In the genomic region with DNA sequence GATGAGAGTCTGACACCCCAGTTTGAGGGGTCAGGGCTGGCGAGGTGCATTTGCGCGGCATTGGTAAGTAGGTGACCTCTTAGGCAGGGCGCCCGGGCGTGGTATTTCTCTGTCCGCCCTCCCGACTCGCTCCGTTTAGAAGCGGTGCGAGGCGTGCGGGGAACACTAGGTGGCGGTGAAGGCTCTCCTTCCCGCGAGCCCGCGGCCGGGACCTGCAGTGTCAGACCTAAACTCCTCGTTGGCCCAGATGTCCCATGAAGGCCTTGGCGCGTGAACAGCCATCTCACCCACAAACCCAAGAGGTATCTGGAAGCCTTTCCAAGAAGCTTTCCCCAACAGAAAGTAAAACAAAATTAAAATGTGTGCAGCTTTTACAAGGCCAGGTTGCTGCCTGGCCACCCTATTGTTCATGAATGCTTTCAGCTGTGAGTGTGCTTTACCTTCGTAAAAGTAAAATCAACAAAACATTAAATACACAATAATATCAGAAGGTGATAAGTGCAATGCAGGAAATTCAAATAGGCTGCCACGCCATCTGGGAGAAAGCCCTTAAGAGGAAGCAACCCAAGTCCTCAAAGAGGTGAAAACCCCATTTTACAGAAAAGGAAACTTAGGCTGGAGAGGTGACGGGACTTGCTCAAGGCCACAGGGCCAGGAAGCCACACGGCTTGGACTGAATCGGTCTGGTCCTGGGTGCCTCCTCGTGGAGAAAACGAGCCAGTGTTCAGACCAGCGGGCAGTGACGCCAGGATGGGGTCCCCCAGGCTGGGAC, we compare ENCODE assay signal across 8 cellular contexts.
DNase-seq lines count a peak whose midpoint lies in the region; ATAC-seq and TF ChIP-seq lines count a peak whose summit lies in the region.

No MANE protein-coding gene starts in this region.

- no peaks in the 10 kb centered on the region for H3K36me3 ChIP-seq in lung (ENCODE audit: control insufficient read depth in 2 of 2, insufficient read depth in 2 of 2, low read length in 2 of 2)

- H3K9me3 Mint-ChIP-seq in dendritic cell treated with granulocyte-macrophage colony-stimulating factor and Interleukin-4, amounts not matched to agents 40 ng/mL and 50 ng/mL, for 4 days: peaks cover 9% of the 10 kb centered on the region

- H3K4me3 ChIP-seq in lung: no peak overlapping the region

- peaks cover 17% of the 10 kb centered on the region for H3K4me1 Mint-ChIP-seq in dendritic cell treated with granulocyte-macrophage colony-stimulating factor and Interleukin-4, amounts not matched to agents 40 ng/mL and 50 ng/mL, for 4 days (ENCODE audit: low read depth)

- H3K4me3 Mint-ChIP-seq in dendritic cell treated with granulocyte-macrophage colony-stimulating factor and Interleukin-4, amounts not matched to agents 40 ng/mL and 50 ng/mL, for 4 days: peak overlapping the region; percentile 67

- H3K27ac Mint-ChIP-seq in dendritic cell treated with granulocyte-macrophage colony-stimulating factor and Interleukin-4, amounts not matched to agents 40 ng/mL and 50 ng/mL, for 4 days: peak overlapping the region; percentile 19

- peaks cover 67% of the 10 kb centered on the region for H3K27me3 Mint-ChIP-seq in dendritic cell treated with granulocyte-macrophage colony-stimulating factor and Interleukin-4, amounts not matched to agents 40 ng/mL and 50 ng/mL, for 4 days

- 15 to 17% methylated on average over 32 of the region's 32 CpGs for WGBS in lung, 2 donors

- intact Hi-C loops in dendritic cell treated with granulocyte-macrophage colony-stimulating factor and Interleukin-4, amounts not matched to agents 40 ng/mL and 50 ng/mL, for 4 days (cut with micrococcal nuclease): loop anchor here (2.0 kb wide), 1 partner anchor 140 kb away; no protein-coding TSS in a partner anchor

- no peaks in the 10 kb centered on the region for H3K27me3 ChIP-seq in lung (ENCODE audit: control insufficient read depth, insufficient read depth)

- TF ChIP-seq CTCF in lung (IDR thresholded peaks at IDR 0.05; ENCODE audit: control extremely low read depth, extremely low read depth): peak; percentile 66

- DNase-seq in AG20443 (ENCODE audit: low spot score): peak; percentile 94
- DNase-seq in NCI-H526 (lab: John Stamatoyannopoulos, UW): peak; percentile 62 to 90
- DNase-seq in activated CD4-positive, alpha-beta T cell treated with anti-CD3 and anti-CD28 coated beads, Interleukin-2, amount 50 U/mL, for 4 hours: peak; percentile 50 to 56
- peak; percentile 79 for DNase-seq in lung (ENCODE audit: low spot score)
- peak; percentile 51 to 70 (median 53) for DNase-seq in stimulated activated CD4-positive, alpha-beta T cell treated with anti-CD3 and anti-CD28 coated beads, TNF-alpha, amount 100 ng/mL, for 48 hours (ENCODE audit: low read depth in 3 of 3)

- H3K27ac ChIP-seq in lung (ENCODE audit: low read depth in 1 of 2, low read length in 1 of 2): no peak overlapping the region

- H3K9me3 ChIP-seq in lung (ENCODE audit: control insufficient read depth in 2 of 2, insufficient read depth in 1 of 2, low read length in 1 of 2): no peaks in the 10 kb centered on the region

- H3K4me1 ChIP-seq in lung (ENCODE audit: control insufficient read depth in 2 of 2, insufficient read depth in 2 of 2, low read length in 2 of 2): no peaks in the 10 kb centered on the region

- ATAC-seq in GM19023 (IDR thresholded peaks at IDR 0.05; ENCODE audit: unreplicated experiment) (peak; percentile 84), HG03196 (IDR thresholded peaks at IDR 0.05; ENCODE audit: unreplicated experiment) (peak; percentile 81), lung (ENCODE audit: insufficient read depth, low FRiP score) (peak; percentile 90)

- peaks cover 18% of the 10 kb centered on the region for H3K36me3 Mint-ChIP-seq in dendritic cell treated with granulocyte-macrophage colony-stimulating factor and Interleukin-4, amounts not matched to agents 40 ng/mL and 50 ng/mL, for 4 days (ENCODE audit: low read depth)
